28 cellular contexts compared by ENCODE assay signal in genomic region chr3:161586836-161587235, GRCh38.
"Had no signal": no experiment of that assay in that cellular context is flagged by ENCODE, and none has a peak within 500 bp of the region (broad histone marks: within the 10 kb centered on the region; RNA-seq: fewer than 3 reads in every experiment).

No MANE protein-coding gene starts in this region.

- H3K27ac ChIP-seq: stomach, suprapubic skin, testis, thoracic aorta, thyroid gland, tibial artery, tibial nerve, transverse colon, upper lobe of left lung, upper lobe of right lung, uterus, vagina had no signal

- ATAC-seq: stimulated activated effector memory CD8-positive, alpha-beta T cell treated with anti-CD3 and anti-CD28 coated beads, Interleukin-12 subunit alpha, Interleukin-12 subunit beta, amount 100 ng/mL, for 72 hours; stimulated activated memory B cell treated with anti-CD40 and anti-IgM and Interleukin-4, amounts not matched to agents 10 μg/mL and 1 μg/mL and 100 μg/mL, for 72 hours; stimulated activated naive B cell treated with anti-CD40 and anti-IgM and Interleukin-4, amounts not matched to agents 10 μg/mL and 1 μg/mL and 100 μg/mL, for 72 hours; stimulated activated naive CD8-positive, alpha-beta T cell treated with anti-CD3 and anti-CD28 coated beads, Interleukin-15, amount 100 ng/mL, for 72 hours; stimulated activated naive CD8-positive, alpha-beta T cell treated with anti-CD3 and anti-CD28 coated beads, Interleukin-15, Interleukin-2, amounts not matched to agents 100 U/mL and 50 U/mL, for 24 hours; upper lobe of right lung had no signal

- DNase-seq: stimulated activated CD4-positive, alpha-beta T cell treated with anti-CD3 and anti-CD28 coated beads, Interleukin-2, amount 100 ng/mL, for 48 hours; stimulated activated CD4-positive, alpha-beta T cell treated with anti-CD3 and anti-CD28 coated beads, Interleukin-4, amount 100 ng/mL, for 1 hour; stimulated activated CD4-positive, alpha-beta T cell treated with anti-CD3 and anti-CD28 coated beads, Interleukin-4, amount 100 ng/mL, for 24 hours; stimulated activated CD4-positive, alpha-beta T cell treated with anti-CD3 and anti-CD28 coated beads, Interleukin-4, amount 100 ng/mL, for 4 hours; stimulated activated CD8-positive, alpha-beta memory T cell treated with anti-CD3 and anti-CD28 coated beads, Interleukin-4, amount 100 ng/mL, for 48 hours; stimulated activated naive B cell treated with anti-CD40 and anti-IgM and Interleukin-4, amounts not matched to agents 10 μg/mL and 1 μg/mL and 100 μg/mL, for 72 hours; stimulated activated naive CD4-positive, alpha-beta T cell; stimulated activated naive CD4-positive, alpha-beta T cell treated with Interleukin-2 at 50 U/mL for 16 hours; stimulated activated naive CD8-positive, alpha-beta T cell treated with anti-CD3 and anti-CD28 coated beads, Interleukin-15, amount 100 ng/mL, for 72 hours; stimulated activated naive CD8-positive, alpha-beta T cell treated with anti-CD3 and anti-CD28 coated beads, Interleukin-15, Interleukin-2, amounts not matched to agents 100 U/mL and 50 U/mL, for 24 hours; stomach; substantia nigra; testis; thyroid gland; tibial artery; transverse colon; trophoblast cell; upper lobe of left lung; upper lobe of right lung; uterus had no signal

- H3K36me3 ChIP-seq: stomach, suprapubic skin, thoracic aorta, thyroid gland, tibial artery, tibial nerve, transverse colon, upper lobe of left lung, upper lobe of right lung, uterus, vagina had no signal

- H3K4me1 Mint-ChIP-seq: stimulated activated effector memory CD8-positive, alpha-beta T cell treated with anti-CD3 and anti-CD28 coated beads, Interleukin-12 subunit alpha, Interleukin-12 subunit beta, amount 100 ng/mL, for 72 hours; stimulated activated memory B cell treated with anti-CD40 and anti-IgM and Interleukin-4, amounts not matched to agents 10 μg/mL and 1 μg/mL and 100 μg/mL, for 72 hours; stimulated activated naive B cell treated with anti-CD40 and anti-IgM and Interleukin-4, amounts not matched to agents 10 μg/mL and 1 μg/mL and 100 μg/mL, for 72 hours; stimulated activated naive CD8-positive, alpha-beta T cell treated with anti-CD3 and anti-CD28 coated beads, Interleukin-15, amount 100 ng/mL, for 72 hours had no signal

- H3K27me3 ChIP-seq: stomach, suprapubic skin, testis, thyroid gland, tibial artery, tibial nerve, transverse colon, upper lobe of left lung, upper lobe of right lung, uterus, vagina had no signal

- H3K27ac Mint-ChIP-seq: stimulated activated effector memory CD8-positive, alpha-beta T cell treated with anti-CD3 and anti-CD28 coated beads, Interleukin-12 subunit alpha, Interleukin-12 subunit beta, amount 100 ng/mL, for 72 hours; stimulated activated memory B cell treated with anti-CD40 and anti-IgM and Interleukin-4, amounts not matched to agents 10 μg/mL and 1 μg/mL and 100 μg/mL, for 72 hours; stimulated activated naive B cell treated with anti-CD40 and anti-IgM and Interleukin-4, amounts not matched to agents 10 μg/mL and 1 μg/mL and 100 μg/mL, for 72 hours; stimulated activated naive CD8-positive, alpha-beta T cell treated with anti-CD3 and anti-CD28 coated beads, Interleukin-15, amount 100 ng/mL, for 72 hours; stimulated activated naive CD8-positive, alpha-beta T cell treated with anti-CD3 and anti-CD28 coated beads, Interleukin-15, Interleukin-2, amounts not matched to agents 100 ng/mL and 50 ng/mL, for 24 hours; type B pancreatic cell had no signal

- H3K27me3 Mint-ChIP-seq: stimulated activated memory B cell treated with anti-CD40 and anti-IgM and Interleukin-4, amounts not matched to agents 10 μg/mL and 1 μg/mL and 100 μg/mL, for 72 hours; stimulated activated naive B cell treated with anti-CD40 and anti-IgM and Interleukin-4, amounts not matched to agents 10 μg/mL and 1 μg/mL and 100 μg/mL, for 72 hours; stimulated activated naive CD8-positive, alpha-beta T cell treated with anti-CD3 and anti-CD28 coated beads, Interleukin-15, amount 100 ng/mL, for 72 hours; stimulated activated naive CD8-positive, alpha-beta T cell treated with anti-CD3 and anti-CD28 coated beads, Interleukin-15, Interleukin-2, amounts not matched to agents 100 ng/mL and 50 ng/mL, for 24 hours; type B pancreatic cell had no signal

- H3K4me3 ChIP-seq: stomach, suprapubic skin, testis, thoracic aorta, thyroid gland, tibial artery, tibial nerve, transverse colon, upper lobe of left lung, upper lobe of right lung, uterus, vagina had no signal

- H3K9me3 ChIP-seq: suprapubic skin, testis, thoracic aorta, thyroid gland, tibial artery, transverse colon, upper lobe of left lung, upper lobe of right lung, uterus, vagina had no signal

- H3K4me3 Mint-ChIP-seq: stimulated activated effector memory CD8-positive, alpha-beta T cell treated with anti-CD3 and anti-CD28 coated beads, Interleukin-12 subunit alpha, Interleukin-12 subunit beta, amount 100 ng/mL, for 72 hours; stimulated activated memory B cell treated with anti-CD40 and anti-IgM and Interleukin-4, amounts not matched to agents 10 μg/mL and 1 μg/mL and 100 μg/mL, for 72 hours; stimulated activated naive B cell treated with anti-CD40 and anti-IgM and Interleukin-4, amounts not matched to agents 10 μg/mL and 1 μg/mL and 100 μg/mL, for 72 hours; stimulated activated naive CD8-positive, alpha-beta T cell treated with anti-CD3 and anti-CD28 coated beads, Interleukin-15, amount 100 ng/mL, for 72 hours; stimulated activated naive CD8-positive, alpha-beta T cell treated with anti-CD3 and anti-CD28 coated beads, Interleukin-15, Interleukin-2, amounts not matched to agents 100 ng/mL and 50 ng/mL, for 24 hours; type B pancreatic cell had no signal

- H3K36me3 Mint-ChIP-seq: stimulated activated effector memory CD8-positive, alpha-beta T cell treated with anti-CD3 and anti-CD28 coated beads, Interleukin-12 subunit alpha, Interleukin-12 subunit beta, amount 100 ng/mL, for 72 hours; stimulated activated memory B cell treated with anti-CD40 and anti-IgM and Interleukin-4, amounts not matched to agents 10 μg/mL and 1 μg/mL and 100 μg/mL, for 72 hours; stimulated activated naive B cell treated with anti-CD40 and anti-IgM and Interleukin-4, amounts not matched to agents 10 μg/mL and 1 μg/mL and 100 μg/mL, for 72 hours; type B pancreatic cell had no signal

- H3K4me1 ChIP-seq: stomach, suprapubic skin, testis, thyroid gland, tibial artery, tibial nerve, transverse colon, upper lobe of left lung, upper lobe of right lung, uterus, vagina had no signal
